In genomic region chr2:95669441-95669994, GRCh38 we compare ENCODE assay signal across 15 cellular contexts.
DNase-seq lines count a peak whose midpoint lies in the region; ATAC-seq and TF ChIP-seq lines count a peak whose summit lies in the region.
"Had no signal": no experiment of that assay in that cellular context is flagged by ENCODE, and none has a peak within 500 bp of the region (broad histone marks: within the 10 kb centered on the region; RNA-seq: fewer than 3 reads in every experiment).

No MANE protein-coding gene starts in this region.

- intact Hi-C loops in right cardiac atrium (cut with DNase I), result no loop called here

- no peaks in the 10 kb centered on the region for H4K20me1 ChIP-seq in Karpas-422 (ENCODE audit: insufficient read depth, low read depth, low read length)

- H3K79me2 ChIP-seq in Karpas-422 (ENCODE audit: low read length), result no peaks in the 10 kb centered on the region

- peaks cover 2% of the 10 kb centered on the region for H3K36me3 Mint-ChIP-seq in T-helper 17 cell (ENCODE audit: low read depth)

- no peaks in the 10 kb centered on the region for H3K36me3 ChIP-seq in Karpas-422 (ENCODE audit: insufficient read depth, low read length)
- H3K36me3 ChIP-seq: colonic mucosa, lower lobe of right lung, MG63, neutrophil had no signal

- no peaks in the 10 kb centered on the region for H3K9me2 ChIP-seq in Karpas-422 (replicated peaks; ENCODE audit: insufficient read depth, low read length)

- H3K27ac ChIP-seq in Karpas-422 (ENCODE audit: low read length) (no peak overlapping the region), right cardiac atrium (ENCODE audit: low read length) (no peak overlapping the region)
- H3K27ac ChIP-seq: colonic mucosa, lower lobe of right lung, neutrophil had no signal

- H3K4me1 Mint-ChIP-seq in T-helper 17 cell, result peaks cover 10% of the 10 kb centered on the region

- no peaks in the 10 kb centered on the region for H3K9me3 ChIP-seq in Karpas-422 (ENCODE audit: low read length)
- H3K9me3 ChIP-seq in T-helper 17 cell (ENCODE audit: control insufficient read depth, low read length, poor library complexity, severe bottlenecking), result no peaks in the 10 kb centered on the region
- H3K9me3 ChIP-seq in right cardiac atrium (ENCODE audit: control insufficient read depth, low read length), result no peaks in the 10 kb centered on the region
- H3K9me3 ChIP-seq: colonic mucosa, lower lobe of right lung, MG63, neutrophil had no signal

- H3K4me3 ChIP-seq in AG10803 (ENCODE audit: low read length) (no peak overlapping the region), Karpas-422 (ENCODE audit: low read length) (no peak overlapping the region), right cardiac atrium (ENCODE audit: low read length) (no peak overlapping the region)
- H3K4me3 ChIP-seq: colonic mucosa, lower lobe of right lung, MG63, skin epidermis had no signal

- peaks cover 47% of the 10 kb centered on the region for H3K27me3 Mint-ChIP-seq in T-helper 17 cell

- peak overlapping the region; percentile 48; the same call in 1 of the 2 replicates for H2AFZ ChIP-seq in Karpas-422 (ENCODE audit: low read length)

- ATAC-seq in T-helper 17 cell (no peak), right cardiac atrium (peak; percentile 65 to 72), GM21447 (IDR thresholded peaks at IDR 0.05; ENCODE audit: unreplicated experiment) (no peak), HG02970 (IDR thresholded peaks at IDR 0.05; ENCODE audit: low FRiP score, unreplicated experiment) (no peak)

- H3K4me1 ChIP-seq in Karpas-422 (ENCODE audit: low read length) (peaks cover 8% of the 10 kb centered on the region), right cardiac atrium (ENCODE audit: control insufficient read depth, insufficient read depth, low read length) (no peaks in the 10 kb centered on the region)
- H3K4me1 ChIP-seq: colonic mucosa had no signal

- 40% methylated on average over 4 of the region's 4 CpGs for WGBS in right cardiac atrium

- H3K4me3 Mint-ChIP-seq in T-helper 17 cell, result no peak overlapping the region

- TF ChIP-seq CTCF in AG10803 (conservative IDR thresholded peaks at IDR 0.05; ENCODE audit: low read length), result no peak

- DNase-seq in AG10803 (ENCODE audit: low read depth) (peak; percentile 25), Karpas-422 (peak; percentile 60), T-helper 17 cell (no peak), right cardiac atrium (no peak), DMS153 (lab: John Stamatoyannopoulos, UW) (no peak)
- no peak for DNase-seq in activated naive CD4-positive, alpha-beta T cell treated with anti-CD3 and anti-CD28 coated beads, Interleukin-2, amount 50 U/mL, for 16 hours
- DNase-seq: colonic mucosa; DMS79; lower lobe of right lung; NK-92 treated with Interleukin-12 subunit alpha and Interleukin-12 subunit beta, amount 100 ng/mL, for 24 hours had no signal

- H3K27ac Mint-ChIP-seq in T-helper 17 cell, result peak overlapping the region; percentile 14

- H3K27me3 ChIP-seq in Karpas-422 (ENCODE audit: low read length) (no peaks in the 10 kb centered on the region), right cardiac atrium (ENCODE audit: control insufficient read depth, insufficient read depth) (no peaks in the 10 kb centered on the region)
- H3K27me3 ChIP-seq: colonic mucosa, MG63, neutrophil had no signal

- H3K4me2 ChIP-seq in Karpas-422 (ENCODE audit: low read depth, low read length, poor library complexity, severe bottlenecking), result no peak overlapping the region

- H3K9ac ChIP-seq in Karpas-422 (ENCODE audit: low read length), result no peak overlapping the region

Comparison
In these comparisons a context has a peak if more than half of its experiments do, and no peak if none do; other contexts are left out.
1. DNase-seq: peak in AG10803 (single experiment) and Karpas-422 (single experiment); none in T-helper 17 cell (0 of 3), right cardiac atrium (0 of 3), activated naive CD4-positive, alpha-beta T cell treated with anti-CD3 and anti-CD28 coated beads, Interleukin-2, amount 50 U/mL, for 16 hours (single experiment) and DMS153 (single experiment).
2. ATAC-seq: peak in right cardiac atrium (2 of 2); none in T-helper 17 cell (single experiment), GM21447 (single experiment) and HG02970 (single experiment).